Comparison of ENCODE assay signal across 14 cellular contexts in the genomic region with DNA sequence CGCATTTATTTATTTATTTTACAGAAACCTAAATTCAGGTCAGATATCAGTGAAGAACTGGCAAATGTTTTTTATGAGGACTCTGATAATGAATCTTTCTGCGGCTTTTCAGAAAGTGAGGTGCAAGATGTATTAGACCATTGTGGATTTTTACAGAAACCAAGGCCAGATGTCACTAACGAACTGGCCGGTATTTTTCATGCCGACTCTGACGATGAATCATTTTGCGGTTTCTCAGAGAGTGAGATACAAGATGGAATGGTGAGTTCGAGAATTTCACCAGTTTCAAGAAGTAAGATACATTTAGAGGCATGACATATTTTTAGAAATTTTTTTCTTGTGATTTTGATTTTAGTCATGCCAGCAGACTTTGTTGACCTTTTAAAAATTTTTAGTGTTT. TPM values are rescaled to one million over a fixed set of nuclear protein-coding genes. Genes with fewer than 3 reads are reported as not detected.
DNase-seq lines count a peak whose midpoint lies in the region; ATAC-seq and TF ChIP-seq lines count a peak whose summit lies in the region.
"Had no signal": no experiment of that assay in that cellular context is flagged by ENCODE, and none has a peak within 500 bp of the region (broad histone marks: within the 10 kb centered on the region; RNA-seq: fewer than 3 reads in every experiment).

No MANE protein-coding gene starts in this region.

- intact Hi-C loops in Panc1 (cut with micrococcal nuclease; ENCODE audit: unreplicated experiment) (no loop called here), posterior cingulate gyrus (cut with DNase I) (no loop called here)

- H2BK5ac ChIP-seq in trophoblast cell (ENCODE audit: low read depth, low read length, poor library complexity), result no peak overlapping the region

- H3K18ac ChIP-seq in trophoblast cell (ENCODE audit: low read length), result no peak overlapping the region

- no peak overlapping the region for H4K91ac ChIP-seq in trophoblast cell (ENCODE audit: low read depth, low read length)

- WGBS in trophoblast cell (ENCODE audit: extremely low coverage, insufficient coverage, insufficient read length), result no CpG with 5 or more reads among the region's 8 CpGs

- H3K4me1 ChIP-seq in Panc1 (ENCODE audit: control insufficient read depth, insufficient read depth, low read length) (peaks cover 22% of the 10 kb centered on the region), trophoblast cell (ENCODE audit: control insufficient read depth in 1 of 2, insufficient read depth in 2 of 2, low read length in 2 of 2) (peaks cover 4 to 8% of the 10 kb centered on the region in 2 experiments)

- H2BK120ac ChIP-seq in trophoblast cell (ENCODE audit: insufficient read depth, low read length, poor library complexity), result no peak overlapping the region

- POLR2A ChIA-PET in Panc1 (lab: Charles Lee), result no interaction called here

- ATAC-seq in HG03060 (IDR thresholded peaks at IDR 0.05; ENCODE audit: low read depth, unreplicated experiment) (peak; percentile 43), Panc1 (no peak)
- ATAC-seq in activated naive CD4-positive, alpha-beta T cell treated with anti-CD3 and anti-CD28 coated beads, Interleukin-2, amount 50 U/mL, for 72 hours, result no peak

- peaks cover 12% of the 10 kb centered on the region for H3K79me2 ChIP-seq in trophoblast cell (ENCODE audit: control insufficient read depth, insufficient read depth, low read length, poor library complexity)

- no peak overlapping the region for H3K4me2 ChIP-seq in trophoblast cell (ENCODE audit: low read length)

- peaks cover 11% of the 10 kb centered on the region for H3K79me1 ChIP-seq in trophoblast cell (ENCODE audit: low read length)

- no peak overlapping the region for H4K12ac ChIP-seq in trophoblast cell (ENCODE audit: low read depth, low read length)

- no peak overlapping the region for H3K27ac Mint-ChIP-seq in activated naive CD4-positive, alpha-beta T cell treated with anti-CD3 and anti-CD28 coated beads, Interleukin-2, amount 50 U/mL, for 72 hours
- H3K27ac Mint-ChIP-seq: activated naive CD8-positive, alpha-beta T cell; H9 had no signal

- H3K9me3 Mint-ChIP-seq in activated naive CD4-positive, alpha-beta T cell treated with anti-CD3 and anti-CD28 coated beads, Interleukin-2, amount 50 U/mL, for 72 hours, result no peaks in the 10 kb centered on the region
- H3K9me3 Mint-ChIP-seq: H9, neural crest cell had no signal

- no peak overlapping the region for H2AFZ ChIP-seq in trophoblast cell (ENCODE audit: insufficient read depth, low read length, poor library complexity)

- no TSS peak for BruUV-seq in Panc1 (replicated peaks; lab: Mats Ljungman, UMichigan)

- CTCF ChIA-PET in Panc1 (lab: Charles Lee), result no interaction called here

- peak; percentile 33 for DNase-seq in NK-92 treated with Interleukin-12 subunit alpha and Interleukin-12 subunit beta, amount 100 ng/mL, for 24 hours (lab: John Stamatoyannopoulos, UW)
- no peak for DNase-seq in NK-92 (lab: John Stamatoyannopoulos, UW; ENCODE audit: unreplicated experiment)
- no peak for DNase-seq in Panc1 (ENCODE audit: low read depth, low spot score)
- DNase-seq in trophoblast cell, result peak; percentile 49 to 88
- no peak for DNase-seq in posterior cingulate gyrus
- DNase-seq in activated naive CD4-positive, alpha-beta T cell treated with anti-CD3 and anti-CD28 coated beads, Interleukin-2, amount 50 U/mL, for 72 hours (ENCODE audit: low spot score in 2 of 2), result no peak
- DNase-seq in activated CD4-positive, CD25-positive, alpha-beta regulatory T cell (lab: John Stamatoyannopoulos, UW), result no peak
- DNase-seq: H9; stimulated activated CD4-positive, alpha-beta T cell treated with anti-CD3 and anti-CD28 coated beads, Interleukin-4, amount 100 ng/mL, for 24 hours; tibial artery had no signal

- peaks cover 25 to 64% of the 10 kb centered on the region in 2 donors for H3K36me3 Mint-ChIP-seq in activated naive CD4-positive, alpha-beta T cell treated with anti-CD3 and anti-CD28 coated beads, Interleukin-2, amount 50 U/mL, for 72 hours

- H3K27me3 ChIP-seq in Panc1 (ENCODE audit: control insufficient read depth, insufficient read depth, low read length) (no peaks in the 10 kb centered on the region), trophoblast cell (ENCODE audit: insufficient read depth, low read length) (no peaks in the 10 kb centered on the region)

- H3K4ac ChIP-seq in trophoblast cell (ENCODE audit: low read depth, low read length), result no peak overlapping the region

- H3K23ac ChIP-seq in trophoblast cell (ENCODE audit: low read length), result no peak overlapping the region

- no peak overlapping the region for H3K14ac ChIP-seq in trophoblast cell (ENCODE audit: low read length)

- no peak overlapping the region for H2AK5ac ChIP-seq in trophoblast cell (ENCODE audit: low read length)

- H3K9me3 ChIP-seq in Panc1 (ENCODE audit: control insufficient read depth, insufficient read depth, low read depth, low read length) (no peaks in the 10 kb centered on the region), trophoblast cell (ENCODE audit: insufficient read depth, low read depth, low read length) (no peaks in the 10 kb centered on the region)
- H3K9me3 ChIP-seq: tibial artery had no signal

- peaks cover 34% of the 10 kb centered on the region for H3K36me3 ChIP-seq in Panc1 (ENCODE audit: control insufficient read depth, insufficient read depth, low read length)
- peaks cover 7 to 10% of the 10 kb centered on the region in 2 experiments for H3K36me3 ChIP-seq in trophoblast cell (ENCODE audit: control insufficient read depth in 1 of 2, insufficient read depth in 2 of 2, low read length in 2 of 2)
- H3K36me3 ChIP-seq: tibial artery had no signal

- no peak overlapping the region for H2BK12ac ChIP-seq in trophoblast cell (ENCODE audit: low read length)

- no peak overlapping the region for H3K4me3 ChIP-seq in Panc1 (ENCODE audit: low read depth in 2 of 2, low read length in 2 of 2)
- no peak overlapping the region for H3K4me3 ChIP-seq in trophoblast cell (ENCODE audit: low read depth, low read length)
- H3K4me3 ChIP-seq: tibial artery had no signal

- no peak overlapping the region for H3K9ac ChIP-seq in trophoblast cell (ENCODE audit: low read length)

- no peak overlapping the region for H4K8ac ChIP-seq in trophoblast cell (ENCODE audit: low read depth, low read length)

- in situ Hi-C loops in Panc1 (cut with HindIII; ENCODE audit: low pct_unique_long_range_greater_than_20kb, low sequenced_read_pairs), result no loop called here

- no peak for TF ChIP-seq CTCF in Panc1 (IDR thresholded peaks at IDR 0.05)

- H3K27ac ChIP-seq in Panc1 (ENCODE audit: low read length) (peak overlapping the region; percentile 54), trophoblast cell (ENCODE audit: low read depth, low read length) (no peak overlapping the region)
- H3K27ac ChIP-seq: 22Rv1, tibial artery had no signal

RNA-seq across cellular contexts. Expression of a gene that starts 4.6 kb away (rescaled TPM):
- 60.5 TPM for total RNA-seq in Panc1 (2021; ENCODE audit: unreplicated experiment)
- polyA plus RNA-seq in Panc1 (2012; ENCODE audit: insufficient read length), result 38.8 TPM
- polyA plus RNA-seq in trophoblast cell (2013), result 17.0 and 18.3 TPM in 2 replicates
- total RNA-seq in activated naive CD4-positive, alpha-beta T cell treated with anti-CD3 and anti-CD28 coated beads, Interleukin-2, amount 50 U/mL, for 72 hours, result 10 to 100 TPM; 18.1 to 82.5 TPM

Comparison
In these comparisons a context has a peak if more than half of its experiments do, and no peak if none do; other contexts are left out.
1. DNase-seq: peak in NK-92 treated with Interleukin-12 subunit alpha and Interleukin-12 subunit beta, amount 100 ng/mL, for 24 hours (single experiment) and trophoblast cell (2 of 2); none in NK-92 (single experiment), Panc1 (single experiment), posterior cingulate gyrus (0 of 10), activated naive CD4-positive, alpha-beta T cell treated with anti-CD3 and anti-CD28 coated beads, Interleukin-2, amount 50 U/mL, for 72 hours (0 of 2) and activated CD4-positive, CD25-positive, alpha-beta regulatory T cell (0 of 4).